In the genomic region with DNA sequence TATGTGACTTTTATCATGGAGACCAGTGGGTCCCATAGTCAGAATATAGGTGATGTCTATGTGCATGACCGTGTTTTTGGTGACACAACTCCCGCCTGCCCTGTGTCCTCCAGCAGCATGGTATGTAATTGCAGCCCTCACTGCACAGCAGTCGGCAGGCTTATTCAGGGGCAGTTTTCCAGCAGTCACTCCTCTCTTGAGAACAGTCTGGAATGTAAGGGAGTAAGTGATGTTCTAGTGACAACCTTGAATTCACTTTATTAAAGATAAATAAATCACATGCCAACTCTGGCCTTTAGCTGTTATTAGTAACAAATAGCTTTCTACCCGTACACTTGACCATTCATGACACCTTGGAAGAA, we compare ENCODE assay signal across 15 cellular contexts. TPM values are rescaled to one million over a fixed set of nuclear protein-coding genes. Genes with fewer than 3 reads are reported as not detected.
DNase-seq lines count a peak whose midpoint lies in the region; ATAC-seq and TF ChIP-seq lines count a peak whose summit lies in the region.
"Had no signal": no experiment of that assay in that cellular context is flagged by ENCODE, and none has a peak within 500 bp of the region (broad histone marks: within the 10 kb centered on the region; RNA-seq: fewer than 3 reads in every experiment).

No MANE protein-coding gene starts in this region.

- H3K4me1 ChIP-seq in ascending aorta: peaks cover 11 to 66% of the 10 kb centered on the region in 2 donors
- peaks cover 43% of the 10 kb centered on the region for H3K4me1 ChIP-seq in left ventricle myocardium inferior
- peaks cover 0 to 89% (median 47%) of the 10 kb centered on the region in 4 donors for H3K4me1 ChIP-seq in tibial artery

- H3K4me3 ChIP-seq in ascending aorta (no peak overlapping the region), left ventricle myocardium inferior (no peak overlapping the region), tibial artery (no peak overlapping the region)
- H3K4me3 ChIP-seq: ovary, SJSA1 had no signal

- intact Hi-C loops in ascending aorta (cut with DNase I): loop anchor here (2.0 kb wide), 1 partner anchor 26 kb away; no protein-coding TSS in a partner anchor
- intact Hi-C loops in left ventricle myocardium inferior (cut with micrococcal nuclease): no loop called here
- intact Hi-C loops in tibial artery (cut with DNase I; ENCODE audit: low total_unique reads): no loop called here

- H3K27ac ChIP-seq in ascending aorta: peak overlapping the region; percentile 75 to 81
- peak overlapping the region; percentile 86 for H3K27ac ChIP-seq in left ventricle myocardium inferior (replicated peaks)
- H3K27ac ChIP-seq in tibial artery: peak overlapping the region; percentile 80 to 84
- H3K27ac ChIP-seq: epithelial cell of prostate had no signal

- no peaks in the 10 kb centered on the region for H3K27me3 Mint-ChIP-seq in nephron (ENCODE audit: low read depth)

- TF ChIP-seq CTCF in ascending aorta (IDR thresholded peaks at IDR 0.05): no peak
- TF ChIP-seq CTCF in left ventricle myocardium inferior (IDR thresholded peaks at IDR 0.05; ENCODE audit: borderline replicate concordance): no peak
- TF ChIP-seq CTCF in nephron (IDR thresholded peaks at IDR 0.05; ENCODE audit: unreplicated experiment in 3 of 3): no peak
- no peak for TF ChIP-seq CTCF in tibial artery (IDR thresholded peaks at IDR 0.05)

- H3K36me3 Mint-ChIP-seq in nephron (ENCODE audit: low read depth): no peaks in the 10 kb centered on the region

- H3K36me3 ChIP-seq in ascending aorta (no peaks in the 10 kb centered on the region), left ventricle myocardium inferior (no peaks in the 10 kb centered on the region), tibial artery (no peaks in the 10 kb centered on the region)
- H3K36me3 ChIP-seq: ovary, SJSA1 had no signal

- no peaks in the 10 kb centered on the region for H3K9me3 Mint-ChIP-seq in nephron

- peak overlapping the region in 2 of 3 experiments; percentile 12 to 14 for H3K4me3 Mint-ChIP-seq in nephron

- DNase-seq in ascending aorta (ENCODE audit: low spot score in 2 of 2) (no peak), left ventricle myocardium inferior (no peak), tibial artery (no peak), NCI-H187 treated with DMSO at 0.1 percent for 48 hours (lab: John Stamatoyannopoulos, UW) (no peak), cerebellar cortex (ENCODE audit: low spot score) (no peak)
- DNase-seq: activated CD8-positive, alpha-beta memory T cell treated with anti-CD3 and anti-CD28 coated beads for 24 hours; activated gamma-delta T cell treated with Interleukin-2 at 50 U/mL for 16 hours; NCI-H2081 had no signal

- H3K27me3 ChIP-seq in ascending aorta (no peaks in the 10 kb centered on the region), left ventricle myocardium inferior (ENCODE audit: low read depth) (no peaks in the 10 kb centered on the region), tibial artery (no peaks in the 10 kb centered on the region)
- H3K27me3 ChIP-seq: ovary, SJSA1 had no signal

- H3K27ac Mint-ChIP-seq in nephron: peak overlapping the region; percentile 95 to 96 (median 96)

- ATAC-seq in GM18873 (IDR thresholded peaks at IDR 0.05; ENCODE audit: low FRiP score, unreplicated experiment) (no peak), HG02938 (IDR thresholded peaks at IDR 0.05; ENCODE audit: unreplicated experiment) (no peak)
- ATAC-seq: HCT116 had no signal

- H3K9me3 ChIP-seq in ascending aorta: no peaks in the 10 kb centered on the region
- no peaks in the 10 kb centered on the region for H3K9me3 ChIP-seq in left ventricle myocardium inferior (replicated peaks)
- H3K9me3 ChIP-seq in tibial artery: no peaks in the 10 kb centered on the region
- H3K9me3 ChIP-seq: ovary, SJSA1 had no signal

- peaks cover 82% of the 10 kb centered on the region for H3K4me1 Mint-ChIP-seq in nephron

RNA-seq across cellular contexts. Expression of a gene that starts 27.9 kb away (rescaled TPM):
- 49.1 TPM for total RNA-seq in ascending aorta
- 6.3 TPM for total RNA-seq in left ventricle myocardium inferior
